Comparison of ENCODE assay signal across 26 cellular contexts in genomic region chr10:74706966-74707365, GRCh38.
DNase-seq lines count a peak whose midpoint lies in the region; ATAC-seq, FAIRE-seq and TF ChIP-seq lines count a peak whose summit lies in the region.
"Had no signal": no experiment of that assay in that cellular context is flagged by ENCODE, and none has a peak within 500 bp of the region (broad histone marks: within the 10 kb centered on the region; RNA-seq: fewer than 3 reads in every experiment).

No MANE protein-coding gene starts in this region.

- TF ChIP-seq RAD21 in HepG2 (CRISPR knock-in tag; IDR thresholded peaks at IDR 0.05): no peak

- in situ Hi-C loops in mammary epithelial cell (cut with MboI; ENCODE audit: low sequenced_read_pairs in 2 of 2) (no loop called here), HepG2 (cut with HindIII; ENCODE audit: extremely low pct_ligation_motif_present, low pct_unique_long_range_greater_than_20kb) (no loop called here)

- H3K4me1 ChIP-seq in Karpas-422 (ENCODE audit: low read length) (peaks cover 34% of the 10 kb centered on the region), mammary epithelial cell (ENCODE audit: insufficient read depth, low read length) (no peaks in the 10 kb centered on the region), HepG2 (ENCODE audit: insufficient read depth, low read length) (peaks cover 10% of the 10 kb centered on the region)
- H3K4me1 ChIP-seq: BE2C had no signal

- ATAC-seq in HG02884 (IDR thresholded peaks at IDR 0.05; ENCODE audit: unreplicated experiment): no peak
- ATAC-seq in GM19328 (IDR thresholded peaks at IDR 0.05; ENCODE audit: unreplicated experiment): no peak
- ATAC-seq in HepG2: no peak
- ATAC-seq: GM12878 had no signal

- TF ChIP-seq EP300 in HepG2 (IDR thresholded peaks at IDR 0.05; ENCODE audit: low read depth in 2 of 2, low read length in 2 of 2) (no peak), HepG2 (CRISPR knock-in tag; IDR thresholded peaks at IDR 0.05; ENCODE audit: borderline replicate concordance) (no peak)

- H2AFZ ChIP-seq in Karpas-422 (ENCODE audit: low read length): no peak overlapping the region
- H2AFZ ChIP-seq in mammary epithelial cell (ENCODE audit: low read depth, low read length): no peak overlapping the region
- no peak overlapping the region for H2AFZ ChIP-seq in HepG2 (ENCODE audit: low read length)

- H4K20me1 ChIP-seq in Karpas-422 (ENCODE audit: insufficient read depth, low read depth, low read length) (no peaks in the 10 kb centered on the region), mammary epithelial cell (ENCODE audit: insufficient read depth, low read length) (peaks cover 2% of the 10 kb centered on the region), HepG2 (ENCODE audit: insufficient read depth, low read length) (no peaks in the 10 kb centered on the region)
- H4K20me1 ChIP-seq: BLaER1 had no signal

- H3K9ac ChIP-seq in Karpas-422 (ENCODE audit: low read length): no peak overlapping the region
- H3K9ac ChIP-seq in mammary epithelial cell (ENCODE audit: insufficient read depth, low read length): no peak overlapping the region
- no peak overlapping the region for H3K9ac ChIP-seq in HepG2 (ENCODE audit: insufficient read depth, low read depth, low read length)
- H3K9ac ChIP-seq: BLaER1 had no signal

- CTCF ChIA-PET in mammary epithelial cell (lab: Charles Lee; ENCODE audit: low non-redundant PET) (no interaction called here), HepG2 (lab: Yijun Ruan, JAX; ENCODE audit: low intra/inter-chr PET ratio, low total read pairs) (no interaction called here)

- TF ChIP-seq CTCF in mammary epithelial cell (conservative IDR thresholded peaks at IDR 0.05 in 1 of 2, IDR thresholded peaks at IDR 0.05 in 1 of 2; ENCODE audit: extremely low read depth in 1 of 2, insufficient read depth in 1 of 2, low read depth in 1 of 2, low read length in 2 of 2) (no peak), epithelial cell of esophagus (IDR thresholded peaks at IDR 0.05; ENCODE audit: insufficient read depth, low read depth, low read length, missing control alignments) (no peak), HepG2 (CRISPR knock-in tag; IDR thresholded peaks at IDR 0.05) (no peak)

- dilution Hi-C loops in mammary epithelial cell (cut with HindIII; ENCODE audit: low sequenced_read_pairs): no loop called here

- no TSS peak for BruUV-seq in mammary epithelial cell (replicated peaks; lab: Mats Ljungman, UMichigan)
- no TSS peak for BruUV-seq in HepG2 (replicated peaks; lab: Mats Ljungman, UMichigan)

- DNase-seq in Karpas-422: no peak
- peak; percentile 57 for DNase-seq in mammary epithelial cell
- DNase-seq in epithelial cell of esophagus (ENCODE audit: low read depth): peak; percentile 66
- no peak for DNase-seq in urothelium cell line (ENCODE audit: low spot score)
- no peak for DNase-seq in HepG2 (ENCODE audit: low spot score)
- DNase-seq: 8988T; ACHN; BE2C; C1 segment of cervical spinal cord; CD4-positive, alpha-beta memory T cell; CD4-positive, CD25-positive, alpha-beta regulatory T cell; CD8-positive, alpha-beta memory T cell; COR-L47; DMS 273 treated with DMSO at 0.1 percent for 48 hours; DMS153; DMS53; DMS79; DND-41; EL; GDM1 had no signal

- intact Hi-C loops in mammary epithelial cell (cut with micrococcal nuclease): no loop called here
- intact Hi-C loops in HepG2 (cut with micrococcal nuclease; ENCODE audit: unreplicated experiment): no loop called here

- H3K9me2 ChIP-seq in Karpas-422 (replicated peaks; ENCODE audit: insufficient read depth, low read length): no peaks in the 10 kb centered on the region

- POLR2A ChIA-PET in HepG2 (lab: Yijun Ruan, JAX): no interaction called here

- H3K27ac ChIP-seq in Karpas-422 (ENCODE audit: low read length) (peak overlapping the region; percentile 93; the same call in 1 of the 2 replicates), mammary epithelial cell (ENCODE audit: insufficient read depth, low read depth, low read length) (no peak overlapping the region), HepG2 (ENCODE audit: extremely low read length, insufficient read depth, low read length) (no peak overlapping the region)
- H3K27ac ChIP-seq: BLaER1 had no signal

- no peak for TF ChIP-seq POLR2A in HepG2 (IDR thresholded peaks at IDR 0.05; ENCODE audit: insufficient read depth in 1 of 2, low read depth in 2 of 2, low read length in 2 of 2)

- H3K36me3 ChIP-seq in Karpas-422 (ENCODE audit: insufficient read depth, low read length) (peaks cover 5% of the 10 kb centered on the region; the same call in 1 of the 2 replicates), mammary epithelial cell (ENCODE audit: insufficient read depth, low read length) (peaks cover 2% of the 10 kb centered on the region), HepG2 (replicated peaks in 1 of 2; ENCODE audit: control insufficient read depth in 1 of 2, insufficient read depth in 2 of 2, low read length in 2 of 2) (peaks cover 2 to 12% of the 10 kb centered on the region in 2 experiments; a peak in 2 of 5 replicates)

- H3K79me2 ChIP-seq in Karpas-422 (ENCODE audit: low read length): no peaks in the 10 kb centered on the region
- no peaks in the 10 kb centered on the region for H3K79me2 ChIP-seq in mammary epithelial cell (ENCODE audit: insufficient read depth, low read length)
- no peaks in the 10 kb centered on the region for H3K79me2 ChIP-seq in HepG2 (ENCODE audit: insufficient read depth, low read length)

- H3K9me3 ChIP-seq in Karpas-422 (ENCODE audit: low read length) (no peaks in the 10 kb centered on the region), mammary epithelial cell (replicated peaks; ENCODE audit: insufficient read depth, low read length) (no peaks in the 10 kb centered on the region), HepG2 (ENCODE audit: low read length) (no peaks in the 10 kb centered on the region)
- H3K9me3 ChIP-seq: BE2C had no signal

- no peak overlapping the region for H3K4me3 ChIP-seq in Karpas-422 (ENCODE audit: low read length)
- no peak overlapping the region for H3K4me3 ChIP-seq in mammary epithelial cell (replicated peaks in 1 of 3; ENCODE audit: insufficient read depth in 1 of 3, low read depth in 2 of 3, low read length in 3 of 3)
- no peak overlapping the region for H3K4me3 ChIP-seq in epithelial cell of esophagus (ENCODE audit: low read length)
- H3K4me3 ChIP-seq in HepG2 (replicated peaks in 1 of 3; ENCODE audit: insufficient read depth in 1 of 3, low read depth in 2 of 3, low read length in 3 of 3): no peak overlapping the region
- H3K4me3 ChIP-seq: BLaER1, GM12878 had no signal

- H3K4me2 ChIP-seq in Karpas-422 (ENCODE audit: low read depth, low read length, poor library complexity, severe bottlenecking) (no peak overlapping the region), mammary epithelial cell (ENCODE audit: insufficient read depth, low read depth, low read length) (no peak overlapping the region), HepG2 (ENCODE audit: low read depth, low read length) (no peak overlapping the region)
- H3K4me2 ChIP-seq: BLaER1 had no signal

- FAIRE-seq in urothelium cell line (lab: Jason Lieb, UNC) (peak; percentile 23), HepG2 (lab: Jason Lieb, UNC) (no peak)
- FAIRE-seq: GM12878, GM12892, GM18507 had no signal

- WGBS in mammary epithelial cell (ENCODE audit: low coverage, missing lambda C conversion rate): 100% methylated on average over 3 of the region's 3 CpGs
- 84% methylated on average over 3 of the region's 3 CpGs for WGBS in HepG2 (ENCODE audit: low lambda C conversion rate)

- H3K27me3 ChIP-seq in Karpas-422 (ENCODE audit: low read length): no peaks in the 10 kb centered on the region
- no peaks in the 10 kb centered on the region for H3K27me3 ChIP-seq in mammary epithelial cell (ENCODE audit: insufficient read depth, low read length)
- no peaks in the 10 kb centered on the region for H3K27me3 ChIP-seq in HepG2 (ENCODE audit: control insufficient read depth in 1 of 2, insufficient read depth in 2 of 2, low read length in 2 of 2)
- H3K27me3 ChIP-seq: BE2C, BLaER1 had no signal

TF ChIP-seq in HepG2, 621 proteins besides CTCF, POLR2A, EP300 and RAD21:
- no peak for TF ChIP-seq FOXO4 (CRISPR knock-in tag; conservative IDR thresholded peaks at IDR 0.05)
- no peak for TF ChIP-seq WIZ (CRISPR knock-in tag; IDR thresholded peaks at IDR 0.05)
- no peak for TF ChIP-seq ZNF367 (CRISPR knock-in tag; IDR thresholded peaks at IDR 0.05; ENCODE audit: borderline replicate concordance)
- TF ChIP-seq REPIN1 (CRISPR knock-in tag; IDR thresholded peaks at IDR 0.05; ENCODE audit: borderline replicate concordance, low read depth): no peak
- TF ChIP-seq ZNF737 (CRISPR knock-in tag; IDR thresholded peaks at IDR 0.05; ENCODE audit: borderline replicate concordance): no peak
- no peak for TF ChIP-seq ZNF558 (CRISPR knock-in tag; IDR thresholded peaks at IDR 0.05; ENCODE audit: borderline replicate concordance)
- no peak for TF ChIP-seq RARA (CRISPR knock-in tag; IDR thresholded peaks at IDR 0.05)

Comparison
In these comparisons a context has a peak if more than half of its experiments do, and no peak if none do; other contexts are left out.
1. DNase-seq: peak in mammary epithelial cell (single experiment) and epithelial cell of esophagus (single experiment); none in Karpas-422 (single experiment), urothelium cell line (single experiment) and HepG2 (single experiment).